10 cellular contexts compared by ENCODE assay signal in the genomic region with DNA sequence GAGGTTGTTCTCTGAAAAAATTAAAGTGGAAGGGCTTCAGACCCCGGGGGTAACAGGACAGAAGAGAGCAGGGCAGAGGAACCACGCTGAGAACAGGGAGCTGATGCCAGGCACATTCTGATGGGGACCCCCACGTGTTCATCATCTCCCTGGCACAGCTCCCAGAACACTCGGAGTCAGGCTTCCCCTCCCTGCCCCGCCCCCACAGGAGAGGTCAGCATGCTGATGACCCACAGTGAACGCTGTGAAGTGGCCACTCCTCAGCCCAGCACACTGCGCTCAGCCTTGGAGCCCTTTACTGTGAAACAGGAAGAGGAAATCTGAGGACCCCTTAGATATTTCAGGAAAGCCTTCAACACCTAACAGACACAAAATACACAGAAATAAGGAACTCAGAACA. TPM values are rescaled to one million over a fixed set of nuclear protein-coding genes. Genes with fewer than 3 reads are reported as not detected.
A peak's percentile ranks its signal among the peaks of the same experiment; 100 is the strongest.
DNase-seq lines count a peak whose midpoint lies in the region; ATAC-seq and TF ChIP-seq lines count a peak whose summit lies in the region.
"Had no signal": no experiment of that assay in that cellular context is flagged by ENCODE, and none has a peak within 500 bp of the region (broad histone marks: within the 10 kb centered on the region; RNA-seq: fewer than 3 reads in every experiment).

No MANE protein-coding gene starts in this region.

- H3K27me3 ChIP-seq in breast epithelium, result no peaks in the 10 kb centered on the region
- H3K27me3 ChIP-seq in vagina, result no peaks in the 10 kb centered on the region
- H3K27me3 ChIP-seq in effector memory CD4-positive, alpha-beta T cell (replicated peaks; ENCODE audit: control insufficient read depth, insufficient read depth, low read length, poor library complexity, severe bottlenecking), result no peaks in the 10 kb centered on the region
- H3K27me3 ChIP-seq: esophagus squamous epithelium had no signal

- intact Hi-C loops in MCF 10A (cut with micrococcal nuclease), result no loop called here
- intact Hi-C loops in breast epithelium (cut with DNase I; ENCODE audit: low total_unique reads), result no loop called here
- intact Hi-C loops in vagina (cut with DNase I), result no loop called here

- H3K27ac Mint-ChIP-seq in MCF 10A (ENCODE audit: low read depth, unreplicated experiment) (no peak overlapping the region), brain (peak overlapping the region in 3 of 5 experiments; percentile 14 to 42 (median 20))

- BruUV-seq in MCF 10A (replicated peaks; lab: Mats Ljungman, UMichigan), result no TSS peak

- peak; percentile 33 for DNase-seq in MCF 10A (ENCODE audit: unreplicated experiment)
- DNase-seq in breast epithelium (ENCODE audit: low spot score in 2 of 2), result no peak
- peak; percentile 80 for DNase-seq in left kidney (ENCODE audit: low read depth, low spot score)
- DNase-seq in vagina (ENCODE audit: extremely low spot score in 2 of 2), result no peak
- no peak for DNase-seq in effector memory CD4-positive, alpha-beta T cell
- DNase-seq in NCI-H187 (lab: John Stamatoyannopoulos, UW), result no peak
- DNase-seq: esophagus squamous epithelium, NCI-H510A treated with DMSO at 0.1 percent for 48 hours had no signal

- TF ChIP-seq POLR2A in breast epithelium (IDR thresholded peaks at IDR 0.05), result no peak
- TF ChIP-seq POLR2A in vagina (IDR thresholded peaks at IDR 0.05), result no peak

- H3K36me3 Mint-ChIP-seq in MCF 10A (ENCODE audit: insufficient read depth, unreplicated experiment), result no peaks in the 10 kb centered on the region
- H3K36me3 Mint-ChIP-seq in brain, result peaks cover 27% of the 10 kb centered on the region

- H3K4me3 ChIP-seq in breast epithelium (no peak overlapping the region), vagina (no peak overlapping the region)
- H3K4me3 ChIP-seq in effector memory CD4-positive, alpha-beta T cell (ENCODE audit: insufficient read depth, low read depth, low read length, poor library complexity, severe bottlenecking), result no peak overlapping the region
- H3K4me3 ChIP-seq: esophagus squamous epithelium had no signal

- H3K27ac ChIP-seq in breast epithelium (peak overlapping the region in 1 of 2 donors; percentile 41), vagina (peak overlapping the region; percentile 6)
- H3K27ac ChIP-seq in effector memory CD4-positive, alpha-beta T cell (ENCODE audit: insufficient read depth, low read length, poor library complexity, severe bottlenecking), result no peak overlapping the region
- H3K27ac ChIP-seq: esophagus squamous epithelium had no signal

- CTCF ChIA-PET in MCF 10A (lab: Yijun Ruan, JAX), result no interaction called here

- H3K9me3 ChIP-seq in breast epithelium, result no peaks in the 10 kb centered on the region
- H3K9me3 ChIP-seq in vagina, result no peaks in the 10 kb centered on the region
- H3K9me3 ChIP-seq in effector memory CD4-positive, alpha-beta T cell (ENCODE audit: control insufficient read depth, low read length), result no peaks in the 10 kb centered on the region
- H3K9me3 ChIP-seq: esophagus squamous epithelium had no signal

- H3K4me1 ChIP-seq in breast epithelium (no peaks in the 10 kb centered on the region), vagina (peaks cover 8% of the 10 kb centered on the region)
- no peaks in the 10 kb centered on the region for H3K4me1 ChIP-seq in effector memory CD4-positive, alpha-beta T cell (ENCODE audit: control insufficient read depth, insufficient read depth, low read length, poor library complexity, severe bottlenecking)

- no peaks in the 10 kb centered on the region for H3K27me3 Mint-ChIP-seq in MCF 10A (ENCODE audit: insufficient read depth, unreplicated experiment)
- no peaks in the 10 kb centered on the region for H3K27me3 Mint-ChIP-seq in brain

- H3K9me3 Mint-ChIP-seq in MCF 10A (ENCODE audit: unreplicated experiment) (no peaks in the 10 kb centered on the region), brain (peaks cover 0 to 2% (median 0%) of the 10 kb centered on the region in 5 experiments)

- no peak for ATAC-seq in GM21717 (IDR thresholded peaks at IDR 0.05; ENCODE audit: unreplicated experiment)

- H3K36me3 ChIP-seq in breast epithelium, result no peaks in the 10 kb centered on the region
- H3K36me3 ChIP-seq in vagina, result no peaks in the 10 kb centered on the region
- H3K36me3 ChIP-seq in effector memory CD4-positive, alpha-beta T cell (ENCODE audit: control insufficient read depth, insufficient read depth, low read length), result no peaks in the 10 kb centered on the region
- H3K36me3 ChIP-seq: esophagus squamous epithelium had no signal

- no peaks in the 10 kb centered on the region for H3K4me1 Mint-ChIP-seq in MCF 10A (ENCODE audit: insufficient read depth, unreplicated experiment)
- H3K4me1 Mint-ChIP-seq in brain, result peaks cover 39% of the 10 kb centered on the region

- H3K4me3 Mint-ChIP-seq in MCF 10A (ENCODE audit: unreplicated experiment) (no peak overlapping the region), brain (no peak overlapping the region)

- POLR2A ChIA-PET in MCF 10A (lab: Yijun Ruan, JAX), result no interaction called here

- TF ChIP-seq CTCF in MCF 10A (IDR thresholded peaks at IDR 0.05; ENCODE audit: unreplicated experiment) (no peak), breast epithelium (IDR thresholded peaks at IDR 0.05) (no peak), brain (conservative IDR thresholded peaks at IDR 0.05) (no peak), vagina (IDR thresholded peaks at IDR 0.05) (no peak)

RNA-seq across cellular contexts. Expression of a gene that starts 16.4 kb away (rescaled TPM):
- total RNA-seq in MCF 10A (2022) (4.9 and 5.3 TPM in 2 replicates), breast epithelium (10 to 100 TPM; 27.1 to 51.5 (median 37.7) TPM), vagina (27.7 TPM)
- polyA plus RNA-seq in brain (ENCODE audit: insufficient read depth, low read depth, low replicate concordance), result 34.4 TPM

Comparison
In these comparisons a context has a peak if more than half of its experiments do, and no peak if none do; other contexts are left out.
1. DNase-seq: peak in MCF 10A (single experiment) and left kidney (single experiment); none in breast epithelium (0 of 2), vagina (0 of 2), effector memory CD4-positive, alpha-beta T cell (0 of 3) and NCI-H187 (0 of 2).